Comparison of ENCODE assay signal across 8 cellular contexts in the genomic region with DNA sequence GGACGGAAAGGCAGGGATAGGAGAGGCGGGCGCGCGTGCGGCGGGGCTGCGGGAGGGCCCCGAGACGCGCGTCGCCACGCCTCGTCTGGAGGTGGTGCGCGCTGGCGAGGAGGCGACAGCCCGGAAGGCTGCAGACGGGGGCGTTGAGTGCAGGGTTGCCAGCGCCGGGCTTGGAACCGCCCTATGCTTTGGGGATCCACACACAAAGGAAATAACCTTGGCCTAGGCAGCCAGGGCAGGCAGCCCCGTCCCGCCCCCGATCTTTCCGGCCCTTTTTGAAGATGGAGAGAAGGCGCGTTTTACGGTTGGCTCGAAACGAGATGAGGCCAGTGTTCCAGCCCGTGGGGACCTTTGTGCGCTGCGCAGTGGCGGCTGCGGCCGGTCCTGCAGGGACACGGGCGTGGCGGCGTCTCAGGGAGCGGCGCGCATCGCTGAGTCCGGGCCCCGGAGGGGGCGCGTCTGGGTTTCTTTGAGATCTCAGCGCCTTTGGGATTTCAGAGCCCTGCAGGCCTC. TPM values are rescaled to one million over a fixed set of nuclear protein-coding genes. Genes with fewer than 3 reads are reported as not detected.
DNase-seq lines count a peak whose midpoint lies in the region; ATAC-seq, FAIRE-seq and TF ChIP-seq lines count a peak whose summit lies in the region.

No MANE protein-coding gene starts in this region.

- TF ChIP-seq CTCF in A549 (IDR thresholded peaks at IDR 0.05) (no peak), epithelial cell of proximal tubule (conservative IDR thresholded peaks at IDR 0.05; ENCODE audit: low read depth, low read length) (no peak)

- ATAC-seq in A549 (peak; percentile 89 to 91), GM18519 (IDR thresholded peaks at IDR 0.05; ENCODE audit: low FRiP score, unreplicated experiment) (peak; percentile 56), HG03066 (IDR thresholded peaks at IDR 0.05; ENCODE audit: low read depth, unreplicated experiment) (peak; percentile 56)
- ATAC-seq in stimulated activated effector memory CD8-positive, alpha-beta T cell treated with anti-CD3 and anti-CD28 coated beads, Interleukin-12 subunit alpha, Interleukin-12 subunit beta, amount 100 ng/mL, for 72 hours = peak; percentile 95

- no peak for TF ChIP-seq EP300 in A549 (IDR thresholded peaks at IDR 0.05)

- no peaks in the 10 kb centered on the region for H3K9me3 Mint-ChIP-seq in stimulated activated effector memory CD8-positive, alpha-beta T cell treated with anti-CD3 and anti-CD28 coated beads, Interleukin-12 subunit alpha, Interleukin-12 subunit beta, amount 100 ng/mL, for 72 hours

- TF ChIP-seq RAD21 in A549 (conservative IDR thresholded peaks at IDR 0.05 in 1 of 2, IDR thresholded peaks at IDR 0.05 in 1 of 2) = no peak

- no peak overlapping the region for H3K9ac ChIP-seq in muscle layer of colon (ENCODE audit: low read length)

- TF ChIP-seq POLR2A in A549 (IDR thresholded peaks at IDR 0.05; ENCODE audit: low read length) = peak; percentile 34; the same call in 1 of the 2 replicates

- H3K4me1 ChIP-seq in A549 = peaks cover 32% of the 10 kb centered on the region
- peaks cover 9% of the 10 kb centered on the region for H3K4me1 ChIP-seq in muscle layer of colon (ENCODE audit: insufficient read depth, low read length)

- no peaks in the 10 kb centered on the region for H3K36me3 ChIP-seq in muscle layer of colon (ENCODE audit: insufficient read depth, low read length)

- H3K4me3 Mint-ChIP-seq in stimulated activated effector memory CD8-positive, alpha-beta T cell treated with anti-CD3 and anti-CD28 coated beads, Interleukin-12 subunit alpha, Interleukin-12 subunit beta, amount 100 ng/mL, for 72 hours = peak overlapping the region; percentile 85

- DNase-seq in A549 (ENCODE audit: low read depth in 1 of 2, low spot score in 1 of 2) (peak; percentile 37 to 52), NCI-H748 (lab: John Stamatoyannopoulos, UW; ENCODE audit: unreplicated experiment) (peak; percentile 88), activated T-cell treated with anti-CD3 and anti-CD28 coated beads for 1 hour (ENCODE audit: low read depth) (peak; percentile 51), epithelial cell of proximal tubule (ENCODE audit: low read depth) (no peak)
- peak; percentile 31 to 72 for DNase-seq in stimulated activated effector memory CD8-positive, alpha-beta T cell treated with anti-CD3 and anti-CD28 coated beads, Interleukin-12 subunit alpha, Interleukin-12 subunit beta, amount 100 ng/mL, for 72 hours (ENCODE audit: low spot score in 2 of 2)

- no peaks in the 10 kb centered on the region for H3K9me3 ChIP-seq in A549
- no peaks in the 10 kb centered on the region for H3K9me3 ChIP-seq in muscle layer of colon (ENCODE audit: low read length)

- peaks cover 29% of the 10 kb centered on the region for H3K4me1 Mint-ChIP-seq in stimulated activated effector memory CD8-positive, alpha-beta T cell treated with anti-CD3 and anti-CD28 coated beads, Interleukin-12 subunit alpha, Interleukin-12 subunit beta, amount 100 ng/mL, for 72 hours

- peak overlapping the region; percentile 92 for H3K4me2 ChIP-seq in A549

- no peak overlapping the region for H3K27ac Mint-ChIP-seq in stimulated activated effector memory CD8-positive, alpha-beta T cell treated with anti-CD3 and anti-CD28 coated beads, Interleukin-12 subunit alpha, Interleukin-12 subunit beta, amount 100 ng/mL, for 72 hours

- H3K27me3 ChIP-seq in muscle layer of colon (ENCODE audit: control insufficient read depth in 1 of 2, insufficient read depth in 2 of 2, low read length in 2 of 2) = no peaks in the 10 kb centered on the region

- H3K27ac ChIP-seq in A549 (peak overlapping the region; percentile 83 to 88), muscle layer of colon (ENCODE audit: low read depth, low read length) (peak overlapping the region; percentile 48)

- H3K36me3 Mint-ChIP-seq in stimulated activated effector memory CD8-positive, alpha-beta T cell treated with anti-CD3 and anti-CD28 coated beads, Interleukin-12 subunit alpha, Interleukin-12 subunit beta, amount 100 ng/mL, for 72 hours = no peaks in the 10 kb centered on the region

- no peak for FAIRE-seq in A549 (lab: Jason Lieb, UNC)

- H3K4me3 ChIP-seq in A549 = peak overlapping the region; percentile 55
- H3K4me3 ChIP-seq in epithelial cell of proximal tubule (ENCODE audit: low read depth, low read length) = peak overlapping the region; percentile 67
- peak overlapping the region; percentile 69 to 75 for H3K4me3 ChIP-seq in muscle layer of colon (ENCODE audit: low read depth in 1 of 2, low read length in 2 of 2)

- CTCF ChIA-PET in A549 (lab: Yijun Ruan, JAX) = interaction anchor here (1.4 kb wide), 1 partner anchor 11 kb away, joined by 5 read pairs; no protein-coding TSS in a partner anchor

- 0% methylated on average over 7 of the region's 53 CpGs for WGBS in A549 (ENCODE audit: missing lambda C conversion rate)

- POLR2A ChIA-PET in A549 (lab: Yijun Ruan, JAX) = no interaction called here

TF ChIP-seq in A549, 52 proteins besides CTCF, POLR2A, EP300 and RAD21 (continues in another document):
- TF ChIP-seq SREBF2 (IDR thresholded peaks at IDR 0.05) (no peak), ESRRA (IDR thresholded peaks at IDR 0.05; ENCODE audit: borderline replicate concordance, low read length) (no peak), HDAC2 (IDR thresholded peaks at IDR 0.05) (peak; percentile 88), JUN (IDR thresholded peaks at IDR 0.05) (0 out of 5 replicates have a peak, but pooled peaks of 1 of the 2 experiments have one; percentile 52), HOXB5 (CRISPR knock-in tag; IDR thresholded peaks at IDR 0.05) (no peak), CHD4 (IDR thresholded peaks at IDR 0.05; ENCODE audit: borderline replicate concordance) (no peak), CHD2 (IDR thresholded peaks at IDR 0.05; ENCODE audit: low read length, partially characterized antibody) (no peak), JUNB (IDR thresholded peaks at IDR 0.05) (no peak), GATA3 (IDR thresholded peaks at IDR 0.05; ENCODE audit: borderline replicate concordance) (no peak), HES2 (IDR thresholded peaks at IDR 0.05) (no peak), EHMT2 (IDR thresholded peaks at IDR 0.05; ENCODE audit: low read depth) (no peak), FOSL2 (IDR thresholded peaks at IDR 0.05) (no peak), FOSL2 (CRISPR knock-in tag; IDR thresholded peaks at IDR 0.05) (no peak), TP53 (CRISPR knock-in tag; IDR thresholded peaks at IDR 0.05) (no peak), FOXS1 (CRISPR knock-in tag; IDR thresholded peaks at IDR 0.05) (no peak), RNF2 (IDR thresholded peaks at IDR 0.05; ENCODE audit: borderline replicate concordance, low read depth) (no peak), ELK1 (IDR thresholded peaks at IDR 0.05; ENCODE audit: low read depth, low read length) (no peak)
- TF ChIP-seq, protein P1, sequence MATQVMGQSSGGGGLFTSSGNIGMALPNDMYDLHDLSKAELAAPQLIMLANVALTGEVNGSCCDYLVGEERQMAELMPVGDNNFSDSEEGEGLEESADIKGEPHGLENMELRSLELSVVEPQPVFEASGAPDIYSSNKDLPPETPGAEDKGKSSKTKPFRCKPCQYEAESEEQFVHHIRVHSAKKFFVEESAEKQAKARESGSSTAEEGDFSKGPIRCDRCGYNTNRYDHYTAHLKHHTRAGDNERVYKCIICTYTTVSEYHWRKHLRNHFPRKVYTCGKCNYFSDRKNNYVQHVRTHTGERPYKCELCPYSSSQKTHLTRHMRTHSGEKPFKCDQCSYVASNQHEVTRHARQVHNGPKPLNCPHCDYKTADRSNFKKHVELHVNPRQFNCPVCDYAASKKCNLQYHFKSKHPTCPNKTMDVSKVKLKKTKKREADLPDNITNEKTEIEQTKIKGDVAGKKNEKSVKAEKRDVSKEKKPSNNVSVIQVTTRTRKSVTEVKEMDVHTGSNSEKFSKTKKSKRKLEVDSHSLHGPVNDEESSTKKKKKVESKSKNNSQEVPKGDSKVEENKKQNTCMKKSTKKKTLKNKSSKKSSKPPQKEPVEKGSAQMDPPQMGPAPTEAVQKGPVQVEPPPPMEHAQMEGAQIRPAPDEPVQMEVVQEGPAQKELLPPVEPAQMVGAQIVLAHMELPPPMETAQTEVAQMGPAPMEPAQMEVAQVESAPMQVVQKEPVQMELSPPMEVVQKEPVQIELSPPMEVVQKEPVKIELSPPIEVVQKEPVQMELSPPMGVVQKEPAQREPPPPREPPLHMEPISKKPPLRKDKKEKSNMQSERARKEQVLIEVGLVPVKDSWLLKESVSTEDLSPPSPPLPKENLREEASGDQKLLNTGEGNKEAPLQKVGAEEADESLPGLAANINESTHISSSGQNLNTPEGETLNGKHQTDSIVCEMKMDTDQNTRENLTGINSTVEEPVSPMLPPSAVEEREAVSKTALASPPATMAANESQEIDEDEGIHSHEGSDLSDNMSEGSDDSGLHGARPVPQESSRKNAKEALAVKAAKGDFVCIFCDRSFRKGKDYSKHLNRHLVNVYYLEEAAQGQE (IDR thresholded peaks at IDR 0.05) = no peak

RNA-seq across cellular contexts. Expression of gene TRIM2, which starts 50.8 kb away (rescaled TPM):
- polyA plus RNA-seq in A549 (2011; rRNA removed) (0.92 and 1.0 TPM in 2 replicates), A549 (2017; fragmentation: RNase III; extraction: RNeasy Plus Mini Kit Qiagen cat#74134 plus additional on column Dnase treatment) (1.0 to 1.4 TPM (median 1.2 TPM) in 3 replicates)
- 0.14 and 0.29 TPM in 2 replicates for polyA plus RNA-seq in A549 (2012; cell fraction: cytosol; rRNA removed)
- 0.32 and 0.44 TPM in 2 replicates for polyA plus RNA-seq in A549 (2012; cell fraction: nucleus; rRNA removed)
- polyA minus RNA-seq in A549 (2011; rRNA and poly(A)+ RNA removed) = 5.2 and 6.1 TPM in 2 replicates
- 38.2 and 40.8 TPM in 2 replicates for total RNA-seq in epithelial cell of proximal tubule
